Comparison of ENCODE assay signal across 8 cellular contexts in the genomic region with DNA sequence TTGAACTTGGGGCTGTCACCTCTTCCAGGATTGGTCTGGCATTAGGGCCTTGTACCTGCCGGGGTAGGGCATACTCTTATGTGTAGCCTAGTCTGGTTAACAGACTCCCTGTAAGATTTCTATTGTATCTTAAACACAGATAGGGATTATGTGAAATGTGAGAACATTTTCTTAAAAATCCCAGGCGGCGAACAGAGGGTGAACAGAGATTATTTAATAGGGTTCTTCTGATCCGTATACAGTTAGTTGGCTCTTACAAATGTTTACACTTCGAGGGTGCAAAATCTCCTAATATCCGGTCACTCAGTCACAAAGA. TPM values are rescaled to one million over a fixed set of nuclear protein-coding genes. Genes with fewer than 3 reads are reported as not detected.
A peak's percentile ranks its signal among the peaks of the same experiment; 100 is the strongest.
DNase-seq lines count a peak whose midpoint lies in the region; ATAC-seq and TF ChIP-seq lines count a peak whose summit lies in the region.

No MANE protein-coding gene starts in this region.

- H3K27me3 ChIP-seq in GM23338 (ENCODE audit: insufficient read depth) (peaks cover 55% of the 10 kb centered on the region), NT2/D1 (ENCODE audit: insufficient read depth, insufficient read length) (peaks cover 38% of the 10 kb centered on the region), parathyroid adenoma (ENCODE audit: control insufficient read depth, insufficient read depth, low read length) (no peaks in the 10 kb centered on the region)

- H3K9me3 ChIP-seq in NT2/D1 (ENCODE audit: insufficient read depth, low read length) (no peaks in the 10 kb centered on the region), parathyroid adenoma (ENCODE audit: control insufficient read depth, low read length) (no peaks in the 10 kb centered on the region)

- H3K36me3 Mint-ChIP-seq in GM23338 (ENCODE audit: low read depth): no peaks in the 10 kb centered on the region; the same call in 2 of the 3 replicates

- H3F3A ChIP-seq in GM23338 (replicated peaks; ENCODE audit: low read depth): peaks cover 8% of the 10 kb centered on the region; the same call in 1 of the 2 replicates

- H3K4me3 ChIP-seq in GM08714 (ENCODE audit: low read length) (peak overlapping the region; percentile 88), GM23338 (peak overlapping the region; percentile 76), NT2/D1 (ENCODE audit: insufficient read length, low read depth) (peak overlapping the region; percentile 60), epithelial cell of esophagus (ENCODE audit: low read length) (peak overlapping the region; percentile 56), parathyroid adenoma (ENCODE audit: low read depth, low read length) (peak overlapping the region; percentile 58)

- no peaks in the 10 kb centered on the region for H3K9me2 ChIP-seq in GM23338 (ENCODE audit: insufficient read depth)

- TF ChIP-seq CTCF in GM23338 (conservative IDR thresholded peaks at IDR 0.05; ENCODE audit: low read depth in 2 of 2) (no peak), epithelial cell of esophagus (IDR thresholded peaks at IDR 0.05; ENCODE audit: insufficient read depth, low read depth, low read length, missing control alignments) (no peak), parathyroid adenoma (IDR thresholded peaks at IDR 0.05) (no peak)

- peak overlapping the region; percentile 83 for H3K4me3 Mint-ChIP-seq in GM23338

- no peaks in the 10 kb centered on the region; the same call in 2 of the 3 replicates for H3K9me3 Mint-ChIP-seq in GM23338

- peak overlapping the region; percentile 94 for H2AFZ ChIP-seq in GM23338
- peak overlapping the region; percentile 92 for H2AFZ ChIP-seq in parathyroid adenoma

- H3K4me2 ChIP-seq in GM23338 (peak overlapping the region; percentile 95), parathyroid adenoma (ENCODE audit: low read length) (peak overlapping the region; percentile 85)

- H3K4me1 ChIP-seq in GM23338 (ENCODE audit: insufficient read depth) (peaks cover 34% of the 10 kb centered on the region), NT2/D1 (ENCODE audit: insufficient read depth, insufficient read length) (peaks cover 5% of the 10 kb centered on the region), parathyroid adenoma (no peaks in the 10 kb centered on the region)

- peaks cover 15% of the 10 kb centered on the region for H3K27me3 Mint-ChIP-seq in GM23338 (ENCODE audit: insufficient read depth, low read depth, poor library complexity)

- H3K79me2 ChIP-seq in GM23338 (replicated peaks; ENCODE audit: insufficient read depth): peaks cover 21% of the 10 kb centered on the region
- no peaks in the 10 kb centered on the region for H3K79me2 ChIP-seq in parathyroid adenoma

- no peaks in the 10 kb centered on the region for H4K20me1 ChIP-seq in GM23338 (replicated peaks; ENCODE audit: insufficient read depth)

- H3K27ac ChIP-seq in GM23338 (ENCODE audit: low read depth) (no peak overlapping the region), parathyroid adenoma (peak overlapping the region; percentile 13)

- H3K9ac ChIP-seq in NT2/D1 (ENCODE audit: insufficient read length, low read depth) (peak overlapping the region; percentile 52), parathyroid adenoma (no peak overlapping the region)

- H3K36me3 ChIP-seq in GM23338 (ENCODE audit: insufficient read depth) (no peaks in the 10 kb centered on the region), NT2/D1 (ENCODE audit: insufficient read depth, insufficient read length, low read length) (no peaks in the 10 kb centered on the region), parathyroid adenoma (ENCODE audit: control insufficient read depth, insufficient read depth, low read length) (no peaks in the 10 kb centered on the region)

- no peak for ATAC-seq in GM23338

- DNase-seq in GM23338 (ENCODE audit: low spot score) (no peak), NT2/D1 (ENCODE audit: low read depth, low spot score) (no peak), epithelial cell of esophagus (ENCODE audit: low read depth) (no peak), GF-D8 (lab: John Stamatoyannopoulos, UW) (no peak), NCI-H2227 (lab: John Stamatoyannopoulos, UW; ENCODE audit: unreplicated experiment) (no peak)
- DNase-seq in stimulated activated CD8-positive, alpha-beta memory T cell treated with anti-CD3 and anti-CD28 coated beads, Interleukin-4, amount 100 ng/mL, for 48 hours: no peak

- H3K4me1 Mint-ChIP-seq in GM23338: peaks cover 45% of the 10 kb centered on the region

- H3K27ac Mint-ChIP-seq in GM23338: no peak overlapping the region

TF ChIP-seq in GM23338, 12 proteins besides CTCF, POLR2A, EP300 and RAD21 (continues in another document):
- TF ChIP-seq ZNF331 (CRISPR knock-in tag; IDR thresholded peaks at IDR 0.05; ENCODE audit: low read depth): no peak
- TF ChIP-seq POLR2AphosphoS5 (IDR thresholded peaks at IDR 0.05; ENCODE audit: low read depth): no peak
- TF ChIP-seq, protein P1, sequence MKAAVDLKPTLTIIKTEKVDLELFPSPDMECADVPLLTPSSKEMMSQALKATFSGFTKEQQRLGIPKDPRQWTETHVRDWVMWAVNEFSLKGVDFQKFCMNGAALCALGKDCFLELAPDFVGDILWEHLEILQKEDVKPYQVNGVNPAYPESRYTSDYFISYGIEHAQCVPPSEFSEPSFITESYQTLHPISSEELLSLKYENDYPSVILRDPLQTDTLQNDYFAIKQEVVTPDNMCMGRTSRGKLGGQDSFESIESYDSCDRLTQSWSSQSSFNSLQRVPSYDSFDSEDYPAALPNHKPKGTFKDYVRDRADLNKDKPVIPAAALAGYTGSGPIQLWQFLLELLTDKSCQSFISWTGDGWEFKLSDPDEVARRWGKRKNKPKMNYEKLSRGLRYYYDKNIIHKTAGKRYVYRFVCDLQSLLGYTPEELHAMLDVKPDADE (IDR thresholded peaks at IDR 0.05): no peak
- TF ChIP-seq ZNF462 (CRISPR knock-in tag; IDR thresholded peaks at IDR 0.05): no peak
- no peak for TF ChIP-seq EZH2 (IDR thresholded peaks at IDR 0.05; ENCODE audit: low read depth, unreplicated experiment)
- no peak for TF ChIP-seq EZH2phosphoT487 (IDR thresholded peaks at IDR 0.05; ENCODE audit: unreplicated experiment)
- TF ChIP-seq NANOG (IDR thresholded peaks at IDR 0.05; ENCODE audit: borderline replicate concordance): no peak
- TF ChIP-seq JUNB (IDR thresholded peaks at IDR 0.05; ENCODE audit: unreplicated experiment): no peak

RNA-seq across cellular contexts. Expression of gene PLCL2, which starts 0.8 kb away (rescaled TPM):
- 9.2 and 9.7 TPM in 2 replicates for total RNA-seq in GM23338 (2014; rRNA removed; shearing (Covaris generic))
- polyA plus RNA-seq in GM23338 (2016; fragmentation: Nextera tagmentation; extraction: Ambion mirVana): 1.3 and 1.6 TPM in 2 replicates
